ENCODE assay signal across 23 cellular contexts in genomic region chr18:73283788-73284187, GRCh38.
DNase-seq lines count a peak whose midpoint lies in the region; ATAC-seq and TF ChIP-seq lines count a peak whose summit lies in the region.
"Had no signal": no experiment of that assay in that cellular context is flagged by ENCODE, and none has a peak within 500 bp of the region (broad histone marks: within the 10 kb centered on the region; RNA-seq: fewer than 3 reads in every experiment).

No MANE protein-coding gene starts in this region.

- H3K27me3 Mint-ChIP-seq in progenitor cell of endocrine pancreas, result no peaks in the 10 kb centered on the region
- H3K27me3 Mint-ChIP-seq: activated B cell treated with CpG ODN at 0.5 μM for 24 hours; activated CD4-positive, alpha-beta memory T cell treated with anti-CD3 and anti-CD28 coated beads, Interleukin-2, amount 10 ng/mL, durations not matched to agents 7 days and 5 days; T-helper 17 cell had no signal

- no peak for TF ChIP-seq CTCF in fibroblast of mammary gland (conservative IDR thresholded peaks at IDR 0.05; ENCODE audit: control insufficient read depth, insufficient read depth, low read depth, low read length)
- no peak for TF ChIP-seq CTCF in lower lobe of right lung (IDR thresholded peaks at IDR 0.05)
- no peak for TF ChIP-seq CTCF in progenitor cell of endocrine pancreas (IDR thresholded peaks at IDR 0.05; ENCODE audit: unreplicated experiment)

- no peaks in the 10 kb centered on the region for H3K4me1 ChIP-seq in NT2/D1 (ENCODE audit: insufficient read depth, insufficient read length)
- no peaks in the 10 kb centered on the region for H3K4me1 ChIP-seq in mesendoderm (ENCODE audit: control insufficient read depth, low read depth, low read length)
- no peaks in the 10 kb centered on the region for H3K4me1 ChIP-seq in lower lobe of right lung
- H3K4me1 ChIP-seq: body of pancreas, right atrium auricular region, testis had no signal

- no peak overlapping the region for H3K4ac ChIP-seq in mesendoderm (ENCODE audit: low read depth, low read length)

- no peak overlapping the region for H2BK15ac ChIP-seq in mesendoderm (replicated peaks; ENCODE audit: low read depth)

- H3K36me3 ChIP-seq in NT2/D1 (ENCODE audit: insufficient read depth, insufficient read length, low read length), result no peaks in the 10 kb centered on the region
- H3K36me3 ChIP-seq in mesendoderm (ENCODE audit: control insufficient read depth, insufficient read depth, low read length), result no peaks in the 10 kb centered on the region
- H3K36me3 ChIP-seq in lower lobe of right lung, result no peaks in the 10 kb centered on the region
- H3K36me3 ChIP-seq: right atrium auricular region had no signal

- no peak overlapping the region for H3K18ac ChIP-seq in mesendoderm (ENCODE audit: low read length)

- H3K27ac ChIP-seq in mesendoderm (ENCODE audit: low read depth, low read length) (no peak overlapping the region), lower lobe of right lung (no peak overlapping the region)
- H3K27ac ChIP-seq: body of pancreas, right atrium auricular region, testis had no signal

- H3K79me2 ChIP-seq in mesendoderm (ENCODE audit: control insufficient read depth, insufficient read depth, low read length), result no peaks in the 10 kb centered on the region

- H3K9ac ChIP-seq in NT2/D1 (ENCODE audit: insufficient read length, low read depth) (no peak overlapping the region), mesendoderm (ENCODE audit: low read length) (no peak overlapping the region)

- H3K4me3 ChIP-seq in NT2/D1 (ENCODE audit: insufficient read length, low read depth), result no peak overlapping the region
- H3K4me3 ChIP-seq in fibroblast of mammary gland (ENCODE audit: control insufficient read depth, low read depth, low read length), result no peak overlapping the region
- H3K4me3 ChIP-seq in mesendoderm (ENCODE audit: low read length), result no peak overlapping the region
- H3K4me3 ChIP-seq in lower lobe of right lung, result no peak overlapping the region
- H3K4me3 ChIP-seq: body of pancreas, right atrium auricular region, testis had no signal

- no peak overlapping the region for H2BK120ac ChIP-seq in mesendoderm (ENCODE audit: low read depth, low read length)

- no peaks in the 10 kb centered on the region for H3K36me3 Mint-ChIP-seq in progenitor cell of endocrine pancreas (ENCODE audit: insufficient read depth)

- H3K4me3 Mint-ChIP-seq in progenitor cell of endocrine pancreas (ENCODE audit: low read depth), result no peak overlapping the region
- H3K4me3 Mint-ChIP-seq: activated B cell treated with CpG ODN at 0.5 μM for 24 hours; activated CD4-positive, alpha-beta memory T cell treated with anti-CD3 and anti-CD28 coated beads, Interleukin-2, amount 10 ng/mL, durations not matched to agents 7 days and 5 days; activated naive CD4-positive, alpha-beta T cell treated with anti-CD3 and anti-CD28 coated beads for 36 hours; T-helper 17 cell had no signal

- H2AK5ac ChIP-seq in mesendoderm (ENCODE audit: low read length), result no peak overlapping the region

- H3K27me3 ChIP-seq in NT2/D1 (ENCODE audit: insufficient read depth, insufficient read length) (no peaks in the 10 kb centered on the region), mesendoderm (ENCODE audit: insufficient read depth, low read length, poor library complexity) (no peaks in the 10 kb centered on the region), lower lobe of right lung (ENCODE audit: low read depth) (no peaks in the 10 kb centered on the region)
- H3K27me3 ChIP-seq: body of pancreas, right atrium auricular region, testis had no signal

- H3K9me3 Mint-ChIP-seq in progenitor cell of endocrine pancreas (ENCODE audit: low read depth), result peaks cover 5% of the 10 kb centered on the region
- H3K9me3 Mint-ChIP-seq: activated B cell treated with CpG ODN at 0.5 μM for 24 hours had no signal

- H3K4me1 Mint-ChIP-seq in progenitor cell of endocrine pancreas (ENCODE audit: low read depth), result peaks cover 3% of the 10 kb centered on the region
- H3K4me1 Mint-ChIP-seq: activated B cell treated with CpG ODN at 0.5 μM for 24 hours; activated CD4-positive, alpha-beta memory T cell treated with anti-CD3 and anti-CD28 coated beads, Interleukin-2, amount 10 ng/mL, durations not matched to agents 7 days and 5 days; T-helper 17 cell had no signal

- ATAC-seq in lower lobe of right lung, result no peak
- ATAC-seq: body of pancreas, left ventricle myocardium superior, T-helper 17 cell had no signal

- no peak overlapping the region for H4K8ac ChIP-seq in mesendoderm (ENCODE audit: low read depth, low read length)

- H4K5ac ChIP-seq in mesendoderm (ENCODE audit: low read length), result no peak overlapping the region

- DNase-seq in EH (ENCODE audit: low read depth) (peak; percentile 58), NT2/D1 (ENCODE audit: low read depth, low spot score) (peak; percentile 11), fibroblast of mammary gland (ENCODE audit: low read depth) (peak; percentile 34), mesendoderm (peak; percentile 53), hepatic stellate cell (ENCODE audit: low spot score) (no peak), lower lobe of right lung (no peak), progenitor cell of endocrine pancreas (ENCODE audit: low spot score, unreplicated experiment) (no peak), HUDEP-2 (lab: John Stamatoyannopoulos, UW; ENCODE audit: unreplicated experiment in 76 of 76) (no peak)
- DNase-seq: activated B cell treated with CpG ODN at 0.5 μM for 24 hours; activated CD4-positive, alpha-beta memory T cell treated with anti-CD3 and anti-CD28 coated beads, Interleukin-2, amount 10 ng/mL, durations not matched to agents 7 days and 5 days; activated naive CD4-positive, alpha-beta T cell treated with anti-CD3 and anti-CD28 coated beads for 36 hours; AML-193; body of pancreas; cortex of kidney; DND-41; left ventricle myocardium superior; NCI-H1694; NCI-H748 treated with DMSO at 0.1 percent for 48 hours; nucleus accumbens; stimulated activated CD4-positive, alpha-beta T cell treated with anti-CD3 and anti-CD28 coated beads, Interleukin-15, amount 100 ng/mL, for 24 hours; T-helper 17 cell; testis had no signal

- H3K79me1 ChIP-seq in mesendoderm (ENCODE audit: low read length), result no peaks in the 10 kb centered on the region

- H3K4me2 ChIP-seq in mesendoderm (ENCODE audit: low read length), result no peak overlapping the region

- no peak overlapping the region for H3K56ac ChIP-seq in mesendoderm (ENCODE audit: low read length)

- intact Hi-C loops in lower lobe of right lung (cut with DNase I), result no loop called here

- WGBS in mesendoderm (ENCODE audit: extremely low coverage, insufficient coverage, low lambda C conversion rate), result no CpG with 5 or more reads among the region's 5 CpGs

- H3K9me3 ChIP-seq in NT2/D1 (ENCODE audit: insufficient read depth, low read length), result no peaks in the 10 kb centered on the region
- no peaks in the 10 kb centered on the region for H3K9me3 ChIP-seq in lower lobe of right lung
- H3K9me3 ChIP-seq: body of pancreas, right atrium auricular region, testis had no signal

- H3K27ac Mint-ChIP-seq in progenitor cell of endocrine pancreas, result no peak overlapping the region
- H3K27ac Mint-ChIP-seq: activated B cell treated with CpG ODN at 0.5 μM for 24 hours; activated CD4-positive, alpha-beta memory T cell treated with anti-CD3 and anti-CD28 coated beads, Interleukin-2, amount 10 ng/mL, durations not matched to agents 7 days and 5 days; activated naive CD4-positive, alpha-beta T cell treated with anti-CD3 and anti-CD28 coated beads for 36 hours; T-helper 17 cell had no signal

- H3K23ac ChIP-seq in mesendoderm (ENCODE audit: low read length), result no peak overlapping the region

- H2BK5ac ChIP-seq in mesendoderm (ENCODE audit: low read length), result no peak overlapping the region

Comparison
In these comparisons a context has a peak if more than half of its experiments do, and no peak if none do; other contexts are left out.
1. DNase-seq: peak in EH (single experiment), NT2/D1 (single experiment), fibroblast of mammary gland (single experiment) and mesendoderm (single experiment); none in hepatic stellate cell (single experiment), lower lobe of right lung (single experiment), progenitor cell of endocrine pancreas (single experiment) and HUDEP-2 (0 of 76).